ENCODE assay signal across 1 cellular context in genomic region chrX:24024819-24025740, GRCh38.
A peak's percentile ranks its signal among the peaks of the same experiment; 100 is the strongest.
TF ChIP-seq lines count a peak whose summit lies in the region.

No MANE protein-coding gene starts in this region.

TF ChIP-seq in GM12878, 131 proteins besides CTCF, POLR2A, EP300 and RAD21 (continued from another document and continues in another):
- TF ChIP-seq KLF5 (IDR thresholded peaks at IDR 0.05; ENCODE audit: partially characterized antibody) (no peak), REST (IDR thresholded peaks at IDR 0.05; ENCODE audit: low read depth, low read length) (no peak), MTA2 (IDR thresholded peaks at IDR 0.05; ENCODE audit: low read depth) (no peak), ESRRA (IDR thresholded peaks at IDR 0.05; ENCODE audit: low read length) (no peak), CREM (IDR thresholded peaks at IDR 0.05; ENCODE audit: low read depth) (peak; percentile 42; the same call in 1 of the 2 replicates), LARP7 (IDR thresholded peaks at IDR 0.05) (peak; percentile 74; the same call in 1 of the 2 replicates), CREB1 (IDR thresholded peaks at IDR 0.05; ENCODE audit: low read depth) (peak; percentile 64), ZBTB40 (IDR thresholded peaks at IDR 0.05; ENCODE audit: borderline replicate concordance) (no peak), BHLHE40 (IDR thresholded peaks at IDR 0.05; ENCODE audit: borderline replicate concordance in 1 of 2, low read depth in 2 of 2, low read length in 1 of 2) (peak; percentile 11 to 56; a peak in 3 of 4 replicates), RB1 (IDR thresholded peaks at IDR 0.05; ENCODE audit: borderline replicate concordance) (no peak), TCF3 (IDR thresholded peaks at IDR 0.05; ENCODE audit: borderline replicate concordance, insufficient read depth, low read depth, low read length) (no peak), CBX3 (IDR thresholded peaks at IDR 0.05; ENCODE audit: borderline replicate concordance, low read depth) (no peak), MAX (IDR thresholded peaks at IDR 0.05; ENCODE audit: low read depth, low read length) (no peak), MYC (IDR thresholded peaks at IDR 0.05; ENCODE audit: insufficient read depth, insufficient read length, insufficient replicate concordance, low read length, severe bottlenecking) (no peak), EZH2 (IDR thresholded peaks at IDR 0.05; ENCODE audit: borderline replicate concordance, control insufficient read depth, low read depth, low read length) (no peak), IKZF1 (conservative IDR thresholded peaks at IDR 0.05) (peak; percentile 74), PML (IDR thresholded peaks at IDR 0.05; ENCODE audit: low read length) (peak; percentile 71), TBL1XR1 (IDR thresholded peaks at IDR 0.05; ENCODE audit: low read depth, low read length) (no peak), SUPT20H (IDR thresholded peaks at IDR 0.05; ENCODE audit: borderline replicate concordance, control insufficient read depth, low read depth, low read length) (no peak), HCFC1 (IDR thresholded peaks at IDR 0.05; ENCODE audit: low read length) (no peak), ZNF207 (IDR thresholded peaks at IDR 0.05; ENCODE audit: borderline replicate concordance) (no peak), SREBF1 (IDR thresholded peaks at IDR 0.05; ENCODE audit: low read length) (no peak), HDAC6 (IDR thresholded peaks at IDR 0.05; ENCODE audit: unreplicated experiment) (no peak), POLR2AphosphoS2 (IDR thresholded peaks at IDR 0.05; ENCODE audit: low read depth, low read length) (peak; percentile 90)
- TF ChIP-seq, protein P1, sequence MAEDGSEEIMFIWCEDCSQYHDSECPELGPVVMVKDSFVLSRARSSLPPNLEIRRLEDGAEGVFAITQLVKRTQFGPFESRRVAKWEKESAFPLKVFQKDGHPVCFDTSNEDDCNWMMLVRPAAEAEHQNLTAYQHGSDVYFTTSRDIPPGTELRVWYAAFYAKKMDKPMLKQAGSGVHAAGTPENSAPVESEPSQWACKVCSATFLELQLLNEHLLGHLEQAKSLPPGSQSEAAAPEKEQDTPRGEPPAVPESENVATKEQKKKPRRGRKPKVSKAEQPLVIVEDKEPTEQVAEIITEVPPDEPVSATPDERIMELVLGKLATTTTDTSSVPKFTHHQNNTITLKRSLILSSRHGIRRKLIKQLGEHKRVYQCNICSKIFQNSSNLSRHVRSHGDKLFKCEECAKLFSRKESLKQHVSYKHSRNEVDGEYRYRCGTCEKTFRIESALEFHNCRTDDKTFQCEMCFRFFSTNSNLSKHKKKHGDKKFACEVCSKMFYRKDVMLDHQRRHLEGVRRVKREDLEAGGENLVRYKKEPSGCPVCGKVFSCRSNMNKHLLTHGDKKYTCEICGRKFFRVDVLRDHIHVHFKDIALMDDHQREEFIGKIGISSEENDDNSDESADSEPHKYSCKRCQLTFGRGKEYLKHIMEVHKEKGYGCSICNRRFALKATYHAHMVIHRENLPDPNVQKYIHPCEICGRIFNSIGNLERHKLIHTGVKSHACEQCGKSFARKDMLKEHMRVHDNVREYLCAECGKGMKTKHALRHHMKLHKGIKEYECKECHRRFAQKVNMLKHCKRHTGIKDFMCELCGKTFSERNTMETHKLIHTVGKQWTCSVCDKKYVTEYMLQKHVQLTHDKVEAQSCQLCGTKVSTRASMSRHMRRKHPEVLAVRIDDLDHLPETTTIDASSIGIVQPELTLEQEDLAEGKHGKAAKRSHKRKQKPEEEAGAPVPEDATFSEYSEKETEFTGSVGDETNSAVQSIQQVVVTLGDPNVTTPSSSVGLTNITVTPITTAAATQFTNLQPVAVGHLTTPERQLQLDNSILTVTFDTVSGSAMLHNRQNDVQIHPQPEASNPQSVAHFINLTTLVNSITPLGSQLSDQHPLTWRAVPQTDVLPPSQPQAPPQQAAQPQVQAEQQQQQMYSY (CRISPR knock-in tag; IDR thresholded peaks at IDR 0.05), result no peak
- TF ChIP-seq, protein P2, sequence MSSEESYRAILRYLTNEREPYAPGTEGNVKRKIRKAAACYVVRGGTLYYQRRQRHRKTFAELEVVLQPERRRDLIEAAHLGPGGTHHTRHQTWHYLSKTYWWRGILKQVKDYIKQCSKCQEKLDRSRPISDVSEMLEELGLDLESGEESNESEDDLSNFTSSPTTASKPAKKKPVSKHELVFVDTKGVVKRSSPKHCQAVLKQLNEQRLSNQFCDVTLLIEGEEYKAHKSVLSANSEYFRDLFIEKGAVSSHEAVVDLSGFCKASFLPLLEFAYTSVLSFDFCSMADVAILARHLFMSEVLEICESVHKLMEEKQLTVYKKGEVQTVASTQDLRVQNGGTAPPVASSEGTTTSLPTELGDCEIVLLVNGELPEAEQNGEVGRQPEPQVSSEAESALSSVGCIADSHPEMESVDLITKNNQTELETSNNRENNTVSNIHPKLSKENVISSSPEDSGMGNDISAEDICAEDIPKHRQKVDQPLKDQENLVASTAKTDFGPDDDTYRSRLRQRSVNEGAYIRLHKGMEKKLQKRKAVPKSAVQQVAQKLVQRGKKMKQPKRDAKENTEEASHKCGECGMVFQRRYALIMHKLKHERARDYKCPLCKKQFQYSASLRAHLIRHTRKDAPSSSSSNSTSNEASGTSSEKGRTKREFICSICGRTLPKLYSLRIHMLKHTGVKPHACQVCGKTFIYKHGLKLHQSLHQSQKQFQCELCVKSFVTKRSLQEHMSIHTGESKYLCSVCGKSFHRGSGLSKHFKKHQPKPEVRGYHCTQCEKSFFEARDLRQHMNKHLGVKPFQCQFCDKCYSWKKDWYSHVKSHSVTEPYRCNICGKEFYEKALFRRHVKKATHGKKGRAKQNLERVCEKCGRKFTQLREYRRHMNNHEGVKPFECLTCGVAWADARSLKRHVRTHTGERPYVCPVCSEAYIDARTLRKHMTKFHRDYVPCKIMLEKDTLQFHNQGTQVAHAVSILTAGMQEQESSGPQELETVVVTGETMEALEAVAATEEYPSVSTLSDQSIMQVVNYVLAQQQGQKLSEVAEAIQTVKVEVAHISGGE (CRISPR knock-in tag; IDR thresholded peaks at IDR 0.05), result no peak
- TF ChIP-seq, protein P3, sequence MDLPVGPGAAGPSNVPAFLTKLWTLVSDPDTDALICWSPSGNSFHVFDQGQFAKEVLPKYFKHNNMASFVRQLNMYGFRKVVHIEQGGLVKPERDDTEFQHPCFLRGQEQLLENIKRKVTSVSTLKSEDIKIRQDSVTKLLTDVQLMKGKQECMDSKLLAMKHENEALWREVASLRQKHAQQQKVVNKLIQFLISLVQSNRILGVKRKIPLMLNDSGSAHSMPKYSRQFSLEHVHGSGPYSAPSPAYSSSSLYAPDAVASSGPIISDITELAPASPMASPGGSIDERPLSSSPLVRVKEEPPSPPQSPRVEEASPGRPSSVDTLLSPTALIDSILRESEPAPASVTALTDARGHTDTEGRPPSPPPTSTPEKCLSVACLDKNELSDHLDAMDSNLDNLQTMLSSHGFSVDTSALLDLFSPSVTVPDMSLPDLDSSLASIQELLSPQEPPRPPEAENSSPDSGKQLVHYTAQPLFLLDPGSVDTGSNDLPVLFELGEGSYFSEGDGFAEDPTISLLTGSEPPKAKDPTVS (IDR thresholded peaks at IDR 0.05; ENCODE audit: low read depth, low read length), result no peak
- TF ChIP-seq, protein P4, sequence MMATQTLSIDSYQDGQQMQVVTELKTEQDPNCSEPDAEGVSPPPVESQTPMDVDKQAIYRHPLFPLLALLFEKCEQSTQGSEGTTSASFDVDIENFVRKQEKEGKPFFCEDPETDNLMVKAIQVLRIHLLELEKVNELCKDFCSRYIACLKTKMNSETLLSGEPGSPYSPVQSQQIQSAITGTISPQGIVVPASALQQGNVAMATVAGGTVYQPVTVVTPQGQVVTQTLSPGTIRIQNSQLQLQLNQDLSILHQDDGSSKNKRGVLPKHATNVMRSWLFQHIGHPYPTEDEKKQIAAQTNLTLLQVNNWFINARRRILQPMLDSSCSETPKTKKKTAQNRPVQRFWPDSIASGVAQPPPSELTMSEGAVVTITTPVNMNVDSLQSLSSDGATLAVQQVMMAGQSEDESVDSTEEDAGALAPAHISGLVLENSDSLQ (IDR thresholded peaks at IDR 0.05), result no peak
- TF ChIP-seq, protein P5, sequence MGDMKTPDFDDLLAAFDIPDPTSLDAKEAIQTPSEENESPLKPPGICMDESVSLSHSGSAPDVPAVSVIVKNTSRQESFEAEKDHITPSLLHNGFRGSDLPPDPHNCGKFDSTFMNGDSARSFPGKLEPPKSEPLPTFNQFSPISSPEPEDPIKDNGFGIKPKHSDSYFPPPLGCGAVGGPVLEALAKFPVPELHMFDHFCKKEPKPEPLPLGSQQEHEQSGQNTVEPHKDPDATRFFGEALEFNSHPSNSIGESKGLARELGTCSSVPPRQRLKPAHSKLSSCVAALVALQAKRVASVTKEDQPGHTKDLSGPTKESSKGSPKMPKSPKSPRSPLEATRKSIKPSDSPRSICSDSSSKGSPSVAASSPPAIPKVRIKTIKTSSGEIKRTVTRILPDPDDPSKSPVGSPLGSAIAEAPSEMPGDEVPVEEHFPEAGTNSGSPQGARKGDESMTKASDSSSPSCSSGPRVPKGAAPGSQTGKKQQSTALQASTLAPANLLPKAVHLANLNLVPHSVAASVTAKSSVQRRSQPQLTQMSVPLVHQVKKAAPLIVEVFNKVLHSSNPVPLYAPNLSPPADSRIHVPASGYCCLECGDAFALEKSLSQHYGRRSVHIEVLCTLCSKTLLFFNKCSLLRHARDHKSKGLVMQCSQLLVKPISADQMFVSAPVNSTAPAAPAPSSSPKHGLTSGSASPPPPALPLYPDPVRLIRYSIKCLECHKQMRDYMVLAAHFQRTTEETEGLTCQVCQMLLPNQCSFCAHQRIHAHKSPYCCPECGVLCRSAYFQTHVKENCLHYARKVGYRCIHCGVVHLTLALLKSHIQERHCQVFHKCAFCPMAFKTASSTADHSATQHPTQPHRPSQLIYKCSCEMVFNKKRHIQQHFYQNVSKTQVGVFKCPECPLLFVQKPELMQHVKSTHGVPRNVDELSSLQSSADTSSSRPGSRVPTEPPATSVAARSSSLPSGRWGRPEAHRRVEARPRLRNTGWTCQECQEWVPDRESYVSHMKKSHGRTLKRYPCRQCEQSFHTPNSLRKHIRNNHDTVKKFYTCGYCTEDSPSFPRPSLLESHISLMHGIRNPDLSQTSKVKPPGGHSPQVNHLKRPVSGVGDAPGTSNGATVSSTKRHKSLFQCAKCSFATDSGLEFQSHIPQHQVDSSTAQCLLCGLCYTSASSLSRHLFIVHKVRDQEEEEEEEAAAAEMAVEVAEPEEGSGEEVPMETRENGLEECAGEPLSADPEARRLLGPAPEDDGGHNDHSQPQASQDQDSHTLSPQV (IDR thresholded peaks at IDR 0.05), result no peak
- TF ChIP-seq, protein P6, sequence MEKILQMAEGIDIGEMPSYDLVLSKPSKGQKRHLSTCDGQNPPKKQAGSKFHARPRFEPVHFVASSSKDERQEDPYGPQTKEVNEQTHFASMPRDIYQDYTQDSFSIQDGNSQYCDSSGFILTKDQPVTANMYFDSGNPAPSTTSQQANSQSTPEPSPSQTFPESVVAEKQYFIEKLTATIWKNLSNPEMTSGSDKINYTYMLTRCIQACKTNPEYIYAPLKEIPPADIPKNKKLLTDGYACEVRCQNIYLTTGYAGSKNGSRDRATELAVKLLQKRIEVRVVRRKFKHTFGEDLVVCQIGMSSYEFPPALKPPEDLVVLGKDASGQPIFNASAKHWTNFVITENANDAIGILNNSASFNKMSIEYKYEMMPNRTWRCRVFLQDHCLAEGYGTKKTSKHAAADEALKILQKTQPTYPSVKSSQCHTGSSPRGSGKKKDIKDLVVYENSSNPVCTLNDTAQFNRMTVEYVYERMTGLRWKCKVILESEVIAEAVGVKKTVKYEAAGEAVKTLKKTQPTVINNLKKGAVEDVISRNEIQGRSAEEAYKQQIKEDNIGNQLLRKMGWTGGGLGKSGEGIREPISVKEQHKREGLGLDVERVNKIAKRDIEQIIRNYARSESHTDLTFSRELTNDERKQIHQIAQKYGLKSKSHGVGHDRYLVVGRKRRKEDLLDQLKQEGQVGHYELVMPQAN (conservative IDR thresholded peaks at IDR 0.05), result peak; percentile 53
